8 cellular contexts compared by ENCODE assay signal in genomic region chr5:24110019-24110615, GRCh38.
DNase-seq lines count a peak whose midpoint lies in the region; ATAC-seq, FAIRE-seq and TF ChIP-seq lines count a peak whose summit lies in the region.

No MANE protein-coding gene starts in this region.

- no peak overlapping the region for H3K4me3 ChIP-seq in heart right ventricle
- no peak overlapping the region for H3K4me3 ChIP-seq in fibroblast of lung (replicated peaks in 1 of 4; ENCODE audit: control extremely low read depth in 1 of 4, insufficient read depth in 1 of 4, low read depth in 3 of 4, low read length in 4 of 4)

- H3K9ac ChIP-seq in fibroblast of lung (ENCODE audit: insufficient read depth, low read length) = no peak overlapping the region

- WGBS in heart right ventricle, 2 donors = 30% methylated on average over 3 of the region's 3 CpGs

- no peaks in the 10 kb centered on the region for H3K4me1 ChIP-seq in heart right ventricle
- no peaks in the 10 kb centered on the region for H3K4me1 ChIP-seq in fibroblast of lung (ENCODE audit: control insufficient read depth, extremely low read depth, insufficient read depth, low read length)

- ATAC-seq in heart right ventricle (no peak), left ventricle myocardium superior (no peak), HG02870 (IDR thresholded peaks at IDR 0.05; ENCODE audit: unreplicated experiment) (no peak)

- intact Hi-C loops in heart right ventricle (cut with DNase I) (loop anchor here in 1 of 10 donors (5.0 kb wide), 1 partner anchor 288 kb away; no protein-coding TSS in a partner anchor), left ventricle myocardium superior (cut with micrococcal nuclease) (no loop called here)

- H3K27ac ChIP-seq in heart right ventricle (no peak overlapping the region), fibroblast of lung (ENCODE audit: insufficient read depth, low read length) (no peak overlapping the region)

- H2AFZ ChIP-seq in fibroblast of lung (ENCODE audit: low read length) = no peak overlapping the region

- H3K9me3 ChIP-seq in heart right ventricle = peaks cover 0 to 7% (median 0%) of the 10 kb centered on the region in 11 donors
- H3K9me3 ChIP-seq in fibroblast of lung (ENCODE audit: control insufficient read depth, insufficient read depth, low read depth, low read length) = no peaks in the 10 kb centered on the region

- DNase-seq in heart right ventricle (no peak), left ventricle myocardium superior (no peak), NOMO-1 treated with DMSO at 0.1 percent for 48 hours (lab: John Stamatoyannopoulos, UW; ENCODE audit: unreplicated experiment) (peak; percentile 60), fibroblast of lung (ENCODE audit: low read depth in 2 of 2) (peak; percentile 3 to 17), urothelium cell line (ENCODE audit: low spot score) (peak; percentile 37), CD1c-positive myeloid dendritic cell (ENCODE audit: extremely low spot score) (no peak), ecto neural progenitor cell (ENCODE audit: low spot score) (no peak)

- H3K4me2 ChIP-seq in fibroblast of lung (ENCODE audit: extremely low read depth, insufficient read depth, low read length) = no peak overlapping the region

- H4K20me1 ChIP-seq in fibroblast of lung (ENCODE audit: control insufficient read depth, extremely low read depth, insufficient read depth, low read length) = no peaks in the 10 kb centered on the region

- peak; percentile 63 for FAIRE-seq in urothelium cell line (lab: Jason Lieb, UNC)

- peak in 7 of 9 donors; percentile 5 to 57 (median 41) for TF ChIP-seq CTCF in heart right ventricle (IDR thresholded peaks at IDR 0.05)
- TF ChIP-seq CTCF in fibroblast of lung (conservative IDR thresholded peaks at IDR 0.05 in 1 of 2, IDR thresholded peaks at IDR 0.05 in 1 of 2; ENCODE audit: low read depth in 1 of 2, low read length in 2 of 2) = peak in 1 of 2 donors; percentile 37

- no peaks in the 10 kb centered on the region for H3K79me2 ChIP-seq in fibroblast of lung (ENCODE audit: control insufficient read depth, insufficient read depth, low read length)

- H3K36me3 ChIP-seq in heart right ventricle = no peaks in the 10 kb centered on the region
- no peaks in the 10 kb centered on the region for H3K36me3 ChIP-seq in fibroblast of lung (ENCODE audit: control insufficient read depth, insufficient read depth, low read length)

- no peaks in the 10 kb centered on the region for H3K27me3 ChIP-seq in heart right ventricle
- no peaks in the 10 kb centered on the region for H3K27me3 ChIP-seq in fibroblast of lung (ENCODE audit: control insufficient read depth, insufficient read depth, low read length)

Comparison
In these comparisons a context has a peak if more than half of its experiments do, and no peak if none do; other contexts are left out.
1. DNase-seq: peak in NOMO-1 treated with DMSO at 0.1 percent for 48 hours (single experiment), fibroblast of lung (2 of 2) and urothelium cell line (single experiment); none in heart right ventricle (0 of 2), left ventricle myocardium superior (single experiment), CD1c-positive myeloid dendritic cell (single experiment) and ecto neural progenitor cell (single experiment).